Comparison of ENCODE assay signal across 15 cellular contexts in genomic region chrX:7074908-7075204, GRCh38.
"Had no signal": no experiment of that assay in that cellular context is flagged by ENCODE, and none has a peak within 500 bp of the region (broad histone marks: within the 10 kb centered on the region; RNA-seq: fewer than 3 reads in every experiment).

No MANE protein-coding gene starts in this region.

- H3K36me3 ChIP-seq: brain microvascular endothelial cell, thyroid gland had no signal

- H3K4me1 ChIP-seq: heart left ventricle, thyroid gland had no signal

- H3K9me3 Mint-ChIP-seq: activated naive CD8-positive, alpha-beta T cell treated with anti-CD3 and anti-CD28 coated beads for 36 hours; activated T-helper 1 cell treated with anti-CD3 and anti-CD28 coated beads, Interleukin-12 subunit alpha, Interleukin-12 subunit beta, Interleukin-2, Interleukin-4 antibody, amounts not matched to agents 30 ng/mL and 10 ng/mL and 1 ng/mL, durations not matched to agents 14 hours and 24 hours and 36 hours; dendritic cell treated with granulocyte-macrophage colony-stimulating factor and Interleukin-4, amounts not matched to agents 40 ng/mL and 50 ng/mL, for 4 days; naive thymus-derived CD8-positive, alpha-beta T cell had no signal

- H3K27ac Mint-ChIP-seq: activated naive CD8-positive, alpha-beta T cell treated with anti-CD3 and anti-CD28 coated beads for 36 hours; activated T-helper 1 cell treated with anti-CD3 and anti-CD28 coated beads, Interleukin-12 subunit alpha, Interleukin-12 subunit beta, Interleukin-2, Interleukin-4 antibody, amounts not matched to agents 30 ng/mL and 10 ng/mL and 1 ng/mL, durations not matched to agents 14 hours and 24 hours and 36 hours; dendritic cell treated with granulocyte-macrophage colony-stimulating factor and Interleukin-4, amounts not matched to agents 40 ng/mL and 50 ng/mL, for 4 days had no signal

- H3K9me3 ChIP-seq: heart left ventricle, thyroid gland had no signal

- H3K27me3 ChIP-seq: brain microvascular endothelial cell, heart left ventricle, thyroid gland had no signal

- H3K4me3 Mint-ChIP-seq: activated naive CD8-positive, alpha-beta T cell treated with anti-CD3 and anti-CD28 coated beads for 36 hours; activated T-helper 1 cell treated with anti-CD3 and anti-CD28 coated beads, Interleukin-12 subunit alpha, Interleukin-12 subunit beta, Interleukin-2, Interleukin-4 antibody, amounts not matched to agents 30 ng/mL and 10 ng/mL and 1 ng/mL, durations not matched to agents 14 hours and 24 hours and 36 hours; dendritic cell treated with granulocyte-macrophage colony-stimulating factor and Interleukin-4, amounts not matched to agents 40 ng/mL and 50 ng/mL, for 4 days had no signal

- ATAC-seq: activated CD4-positive, CD25-positive, alpha-beta regulatory T cell treated with anti-CD3 and anti-CD28 coated beads, Interleukin-2, amount 50 U/mL, for 24 hours; heart left ventricle; left cardiac atrium; naive thymus-derived CD8-positive, alpha-beta T cell had no signal

- FAIRE-seq: frontal cortex had no signal

- H3K27me3 Mint-ChIP-seq: activated naive CD8-positive, alpha-beta T cell treated with anti-CD3 and anti-CD28 coated beads for 36 hours; dendritic cell treated with granulocyte-macrophage colony-stimulating factor and Interleukin-4, amounts not matched to agents 40 ng/mL and 50 ng/mL, for 4 days; naive thymus-derived CD8-positive, alpha-beta T cell had no signal

- H3K27ac ChIP-seq: brain microvascular endothelial cell, epithelial cell of prostate, heart left ventricle, thyroid gland had no signal

- DNase-seq: activated naive CD8-positive, alpha-beta T cell treated with anti-CD3 and anti-CD28 coated beads for 36 hours; amygdala; brain microvascular endothelial cell; heart left ventricle; left cardiac atrium; naive thymus-derived CD8-positive, alpha-beta T cell; stimulated activated CD4-positive, alpha-beta T cell treated with anti-CD3 and anti-CD28 coated beads, Interleukin-12 subunit alpha, Interleukin-12 subunit beta, amount 100 ng/mL, for 4 hours; stimulated activated CD4-positive, alpha-beta T cell treated with anti-CD3 and anti-CD28 coated beads, Interleukin-2, amount 100 ng/mL, for 24 hours; thyroid gland had no signal

- H3K4me3 ChIP-seq: heart left ventricle, lung, thyroid gland had no signal
